Comparison of ENCODE assay signal across 36 cellular contexts in the genomic region with DNA sequence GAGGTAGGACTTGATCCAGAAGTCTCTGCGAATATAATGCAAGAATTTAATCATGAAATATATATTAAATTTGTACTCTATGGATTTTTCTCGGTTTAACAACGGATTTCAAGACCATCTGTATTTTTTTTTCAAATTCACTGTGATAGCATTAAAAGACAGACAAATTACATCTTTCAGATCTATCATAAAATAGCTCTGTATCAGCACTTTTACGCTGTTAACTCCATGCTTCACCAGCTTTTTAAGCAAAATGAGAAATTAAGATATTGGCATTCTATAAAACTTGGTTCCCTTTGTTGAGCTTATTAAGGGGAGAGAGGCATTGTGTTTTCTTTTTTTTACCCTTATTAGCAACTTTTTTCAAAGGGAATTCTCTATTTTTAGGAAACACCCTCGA.
"Had no signal": no experiment of that assay in that cellular context is flagged by ENCODE, and none has a peak within 500 bp of the region (broad histone marks: within the 10 kb centered on the region; RNA-seq: fewer than 3 reads in every experiment).

No MANE protein-coding gene starts in this region.

- DNase-seq: Karpas-422, Kasumi-1, MG63, MM.1S, MV-4-11, NCI-H1048, NCI-H1092, NCI-H1092 treated with DMSO at 0.1 percent for 48 hours, NCI-H1105, NCI-H1105 treated with DMSO at 0.1 percent for 48 hours, NCI-H1417, NCI-H1417 treated with DMSO at 0.1 percent for 48 hours, NCI-H1436, NCI-H1436 treated with DMSO at 0.1 percent for 48 hours, NCI-H146, NCI-H1694, NCI-H1694 treated with DMSO at 0.1 percent for 48 hours, NCI-H187, NCI-H187 treated with DMSO at 0.1 percent for 48 hours, NCI-H1930, NCI-H2029, NCI-H2029 treated with DMSO at 0.1 percent for 48 hours, NCI-H2081, NCI-H2081 treated with DMSO at 0.1 percent for 48 hours, NCI-H2107, NCI-H2171, NCI-H2171 treated with DMSO at 0.1 percent for 48 hours, NCI-H2227 treated with DMSO at 0.1 percent for 48 hours, NCI-H226, NCI-H345, NCI-H446, NCI-H446 treated with DMSO at 0.1 percent for 48 hours, NCI-H510A, NCI-H510A treated with DMSO at 0.1 percent for 48 hours, NCI-H524, NCI-H524 treated with DMSO at 0.1 percent for 48 hours had no signal

- H3K27me3 ChIP-seq: MG63 had no signal

- H3K4me3 ChIP-seq: MG63 had no signal

- H3K36me3 ChIP-seq: MG63 had no signal
